ENCODE assay signal across 8 cellular contexts in genomic region chr12:27523305-27523641, GRCh38. TPM values are rescaled to one million over a fixed set of nuclear protein-coding genes. Genes with fewer than 3 reads are reported as not detected.
DNase-seq lines count a peak whose midpoint lies in the region; ATAC-seq, FAIRE-seq and TF ChIP-seq lines count a peak whose summit lies in the region.

No MANE protein-coding gene starts in this region.

- no peaks in the 10 kb centered on the region for H3K9me3 ChIP-seq in neuron (ENCODE audit: low read length)

- TF ChIP-seq CTCF in dorsolateral prefrontal cortex (IDR thresholded peaks at IDR 0.05 in 54 of 56, conservative IDR thresholded peaks at IDR 0.05 in 2 of 56; ENCODE audit: low read depth in 1 of 56, partially characterized antibody in 56 of 56): no peak
- no peak for TF ChIP-seq CTCF in D721Med (IDR thresholded peaks at IDR 0.05; ENCODE audit: insufficient read depth, missing control alignments)

- peak overlapping the region; percentile 52 for H2AFZ ChIP-seq in neuron (ENCODE audit: low read depth, low read length)

- peak; percentile 11 for ATAC-seq in GM21423 (IDR thresholded peaks at IDR 0.05; ENCODE audit: unreplicated experiment)

- H3K36me3 ChIP-seq in neuron (ENCODE audit: insufficient read depth, low read length): no peaks in the 10 kb centered on the region

- H3K27ac ChIP-seq in dorsolateral prefrontal cortex: peak overlapping the region; percentile 11 to 95 (median 89)

- H3K27me3 ChIP-seq in dorsolateral prefrontal cortex (no peaks in the 10 kb centered on the region), neuron (ENCODE audit: insufficient read depth, low read length) (no peaks in the 10 kb centered on the region)

- DNase-seq in GM03348 (ENCODE audit: low spot score) (peak; percentile 9), MV-4-11 (lab: John Stamatoyannopoulos, UW) (peak; percentile 10), dorsolateral prefrontal cortex (no peak), D721Med (ENCODE audit: insufficient read length, low spot score) (no peak), HUDEP-2 (lab: John Stamatoyannopoulos, UW; ENCODE audit: unreplicated experiment in 76 of 76) (no peak)
- DNase-seq in activated CD8-positive, alpha-beta memory T cell treated with anti-CD3 and anti-CD28 coated beads for 24 hours: no peak

- H3K4me1 ChIP-seq in neuron (ENCODE audit: insufficient read depth, low read length): peaks cover 15% of the 10 kb centered on the region

- FAIRE-seq in D721Med (lab: Jason Lieb, UNC): no peak

- H3K4me3 ChIP-seq in dorsolateral prefrontal cortex (peak overlapping the region; percentile 65 to 95 (median 84)), neuron (ENCODE audit: low read length) (peak overlapping the region; percentile 75)

- intact Hi-C loops in dorsolateral prefrontal cortex (cut with DNase I): loop anchor here (5.0 to 10.0 kb wide), 4 partner anchors 34 to 189 kb away; partner anchors contain the start of gene MRPS35 (in 1 of the 2)

RNA-seq across cellular contexts. Expression of gene PPFIBP1, which starts 0.7 kb away (rescaled TPM):
- 100 to 1,000 TPM; 105 to 192 (median 143) TPM for total RNA-seq in dorsolateral prefrontal cortex

Comparison
In these comparisons a context has a peak if more than half of its experiments do, and no peak if none do; other contexts are left out.
1. DNase-seq: peak in GM03348 (single experiment) and MV-4-11 (single experiment); none in dorsolateral prefrontal cortex (0 of 10), D721Med (single experiment), HUDEP-2 (0 of 76) and activated CD8-positive, alpha-beta memory T cell treated with anti-CD3 and anti-CD28 coated beads for 24 hours (single experiment).